Comparison of ENCODE assay signal across 17 cellular contexts in the genomic region with DNA sequence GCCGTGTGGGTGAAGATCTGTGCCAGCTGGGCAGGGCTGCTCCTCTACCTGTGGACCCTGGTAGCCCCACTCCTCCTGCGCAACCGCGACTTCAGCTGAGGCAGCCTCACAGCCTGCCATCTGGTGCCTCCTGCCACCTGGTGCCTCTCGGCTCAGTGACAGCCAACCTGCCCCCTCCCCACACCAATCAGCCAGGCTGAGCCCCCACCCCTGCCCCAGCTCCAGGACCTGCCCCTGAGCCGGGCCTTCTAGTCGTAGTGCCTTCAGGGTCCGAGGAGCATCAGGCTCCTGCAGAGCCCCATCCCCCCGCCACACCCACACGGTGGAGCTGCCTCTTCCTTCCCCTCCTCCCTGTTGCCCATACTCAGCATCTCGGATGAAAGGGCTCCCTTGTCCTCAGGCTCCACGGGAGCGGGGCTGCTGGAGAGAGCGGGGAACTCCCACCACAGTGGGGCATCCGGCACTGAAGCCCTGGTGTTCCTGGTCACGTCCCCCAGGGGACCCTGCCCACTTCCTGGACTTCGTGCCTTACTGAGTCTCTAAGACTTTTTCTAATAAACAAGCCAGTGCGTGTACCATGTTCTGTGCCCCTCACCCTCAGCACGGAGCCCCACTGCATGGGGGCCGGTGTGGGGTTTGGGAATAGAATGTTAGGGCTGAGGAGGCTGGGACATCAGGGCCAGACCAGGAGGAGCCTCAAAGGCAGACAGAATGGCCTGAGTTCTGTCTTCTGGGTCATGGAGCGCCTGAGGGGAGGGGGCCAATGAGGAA. TPM values are rescaled to one million over a fixed set of nuclear protein-coding genes. Genes with fewer than 3 reads are reported as not detected.
DNase-seq lines count a peak whose midpoint lies in the region; ATAC-seq, FAIRE-seq and TF ChIP-seq lines count a peak whose summit lies in the region.
"Had no signal": no experiment of that assay in that cellular context is flagged by ENCODE, and none has a peak within 500 bp of the region (broad histone marks: within the 10 kb centered on the region; RNA-seq: fewer than 3 reads in every experiment).

No MANE protein-coding gene starts in this region.

- H3K9me3 Mint-ChIP-seq in brain: peaks cover 0 to 2% (median 0%) of the 10 kb centered on the region in 5 experiments
- H3K9me3 Mint-ChIP-seq: activated naive CD4-positive, alpha-beta T cell treated with anti-CD3 and anti-CD28 coated beads for 36 hours; CD8-positive, alpha-beta T cell had no signal

- H3K9me3 ChIP-seq in lower lobe of right lung (no peaks in the 10 kb centered on the region), upper lobe of right lung (no peaks in the 10 kb centered on the region)
- H3K9me3 ChIP-seq: thoracic aorta had no signal

- H3K27ac Mint-ChIP-seq in brain: peak overlapping the region in 3 of 5 experiments; percentile 80 to 92 (median 87)
- H3K27ac Mint-ChIP-seq: activated naive CD4-positive, alpha-beta T cell treated with anti-CD3 and anti-CD28 coated beads for 36 hours; CD8-positive, alpha-beta T cell; naive thymus-derived CD4-positive, alpha-beta T cell had no signal

- no peak for TF ChIP-seq CTCF in brain (conservative IDR thresholded peaks at IDR 0.05)
- no peak for TF ChIP-seq CTCF in lower lobe of right lung (IDR thresholded peaks at IDR 0.05)
- TF ChIP-seq CTCF in upper lobe of right lung (IDR thresholded peaks at IDR 0.05): no peak
- TF ChIP-seq CTCF in brain microvascular endothelial cell (IDR thresholded peaks at IDR 0.05; ENCODE audit: low read depth, low read length, missing control alignments): no peak

- H3K4me1 Mint-ChIP-seq in brain: peaks cover 5% of the 10 kb centered on the region
- H3K4me1 Mint-ChIP-seq: naive thymus-derived CD4-positive, alpha-beta T cell had no signal

- no peak for FAIRE-seq in H54 (lab: Jason Lieb, UNC)

- in situ Hi-C loops in brain microvascular endothelial cell (cut with HindIII; ENCODE audit: low pct_ligation_motif_present, low sequenced_read_pairs): no loop called here

- intact Hi-C loops in lower lobe of right lung (cut with DNase I): no loop called here
- intact Hi-C loops in upper lobe of right lung (cut with DNase I): no loop called here

- H3K36me3 ChIP-seq in lower lobe of right lung (no peaks in the 10 kb centered on the region), upper lobe of right lung (no peaks in the 10 kb centered on the region), brain microvascular endothelial cell (replicated peaks) (no peaks in the 10 kb centered on the region)
- H3K36me3 ChIP-seq: thoracic aorta had no signal

- H3K36me3 Mint-ChIP-seq in brain: peaks cover 7% of the 10 kb centered on the region
- H3K36me3 Mint-ChIP-seq: CD8-positive, alpha-beta T cell; naive thymus-derived CD4-positive, alpha-beta T cell had no signal

- H3K4me1 ChIP-seq in lower lobe of right lung (no peaks in the 10 kb centered on the region), upper lobe of right lung (no peaks in the 10 kb centered on the region)

- H3K27me3 ChIP-seq in lower lobe of right lung (ENCODE audit: low read depth) (no peaks in the 10 kb centered on the region), upper lobe of right lung (no peaks in the 10 kb centered on the region), brain microvascular endothelial cell (replicated peaks) (no peaks in the 10 kb centered on the region)

- no peak overlapping the region for H3K27ac ChIP-seq in lower lobe of right lung
- no peak overlapping the region for H3K27ac ChIP-seq in upper lobe of right lung
- no peak overlapping the region for H3K27ac ChIP-seq in brain microvascular endothelial cell
- H3K27ac ChIP-seq: GM23248, thoracic aorta, VCaP had no signal

- ATAC-seq in lower lobe of right lung (peak; percentile 4 to 17), upper lobe of right lung (no peak)
- ATAC-seq: CD8-positive, alpha-beta T cell; left ventricle myocardium superior; naive thymus-derived CD4-positive, alpha-beta T cell; Panc1 had no signal

- TF ChIP-seq POLR2A in H54 (IDR thresholded peaks at IDR 0.05; ENCODE audit: low read depth, low read length): no peak

- H3K27me3 Mint-ChIP-seq in brain: no peaks in the 10 kb centered on the region

- H3K4me3 ChIP-seq in lower lobe of right lung (no peak overlapping the region), upper lobe of right lung (no peak overlapping the region), brain microvascular endothelial cell (ENCODE audit: low read depth, low read length) (no peak overlapping the region)
- H3K4me3 ChIP-seq: GM23248, thoracic aorta had no signal

- no peak overlapping the region for H3K4me3 Mint-ChIP-seq in brain
- H3K4me3 Mint-ChIP-seq: activated naive CD4-positive, alpha-beta T cell treated with anti-CD3 and anti-CD28 coated beads for 36 hours; CD8-positive, alpha-beta T cell; naive thymus-derived CD4-positive, alpha-beta T cell had no signal

- peak; percentile 61 for DNase-seq in activated effector memory CD4-positive, alpha-beta T cell treated with anti-CD3 and anti-CD28 coated beads, Interleukin-2, amount 50 U/mL, for 16 hours
- no peak for DNase-seq in activated effector memory CD4-positive, alpha-beta T cell treated with Interleukin-2 at 50 U/mL for 16 hours
- DNase-seq in lower lobe of right lung: no peak
- DNase-seq in upper lobe of right lung: peak; percentile 58
- DNase-seq in brain microvascular endothelial cell: no peak
- no peak for DNase-seq in SKM-1 treated with dmso at 0.1 percent for 144 hours (lab: John Stamatoyannopoulos, UW; ENCODE audit: unreplicated experiment)
- DNase-seq in H54 (ENCODE audit: insufficient read length, low spot score): no peak
- DNase-seq: activated naive CD4-positive, alpha-beta T cell treated with anti-CD3 and anti-CD28 coated beads for 36 hours; GM23248; naive thymus-derived CD4-positive, alpha-beta T cell; NCI-H2081 had no signal

RNA-seq across cellular contexts. Expression of gene SERINC2, which starts 21.3 kb away (rescaled TPM):
- 64.8 TPM for polyA plus RNA-seq in brain (ENCODE audit: insufficient read depth, low read depth, low replicate concordance)
- total RNA-seq in lower lobe of right lung (32.3 TPM), upper lobe of right lung (40.6 TPM)
- total RNA-seq: CD8-positive, alpha-beta T cell had no signal
- polyA plus RNA-seq: naive thymus-derived CD4-positive, alpha-beta T cell had no signal

Comparison
In these comparisons a context has a peak if more than half of its experiments do, and no peak if none do; other contexts are left out.
1. DNase-seq: peak in activated effector memory CD4-positive, alpha-beta T cell treated with anti-CD3 and anti-CD28 coated beads, Interleukin-2, amount 50 U/mL, for 16 hours (single experiment) and upper lobe of right lung (single experiment); none in activated effector memory CD4-positive, alpha-beta T cell treated with Interleukin-2 at 50 U/mL for 16 hours (single experiment), lower lobe of right lung (single experiment), brain microvascular endothelial cell (single experiment), SKM-1 treated with dmso at 0.1 percent for 144 hours (single experiment) and H54 (single experiment).